ENCODE assay signal across 2 cellular contexts in genomic region chr1:233500111-233500510, GRCh38.
TF ChIP-seq lines count a peak whose summit lies in the region.

No MANE protein-coding gene starts in this region.

TF ChIP-seq in GM23338, 12 proteins besides CTCF, POLR2A, EP300 and RAD21:
- TF ChIP-seq POLR2AphosphoS5 (IDR thresholded peaks at IDR 0.05; ENCODE audit: low read depth) (no peak), CREB1 (CRISPR knock-in tag; IDR thresholded peaks at IDR 0.05; ENCODE audit: low read depth) (no peak), STAT1 (IDR thresholded peaks at IDR 0.05; ENCODE audit: unreplicated experiment) (no peak), EZH2phosphoT487 (IDR thresholded peaks at IDR 0.05; ENCODE audit: unreplicated experiment) (no peak), REST (IDR thresholded peaks at IDR 0.05; ENCODE audit: unreplicated experiment) (no peak), ZNF114 (CRISPR knock-in tag; IDR thresholded peaks at IDR 0.05) (no peak), NANOG (IDR thresholded peaks at IDR 0.05; ENCODE audit: borderline replicate concordance) (no peak), ZNF331 (CRISPR knock-in tag; IDR thresholded peaks at IDR 0.05; ENCODE audit: low read depth) (no peak), ETS1 (IDR thresholded peaks at IDR 0.05) (no peak), ZNF462 (CRISPR knock-in tag; IDR thresholded peaks at IDR 0.05) (no peak), EZH2 (IDR thresholded peaks at IDR 0.05; ENCODE audit: low read depth, unreplicated experiment) (no peak), JUNB (IDR thresholded peaks at IDR 0.05; ENCODE audit: unreplicated experiment) (no peak)
TF ChIP-seq in GM23338: peak in this region for 0.

TF ChIP-seq in H1, 55 proteins besides CTCF, POLR2A, EP300 and RAD21:
- TF ChIP-seq EGR1 (IDR thresholded peaks at IDR 0.05; ENCODE audit: borderline replicate concordance, low read depth, low read length) (no peak), BCL11A (IDR thresholded peaks at IDR 0.05; ENCODE audit: low read depth in 2 of 2, low read length in 2 of 2) (no peak), RFX5 (IDR thresholded peaks at IDR 0.05; ENCODE audit: borderline replicate concordance, low read depth, low read length) (no peak)
